8 cellular contexts compared by ENCODE assay signal in genomic region chr9:129175825-129176633, GRCh38. TPM values are rescaled to one million over a fixed set of nuclear protein-coding genes. Genes with fewer than 3 reads are reported as not detected.
DNase-seq lines count a peak whose midpoint lies in the region; ATAC-seq and TF ChIP-seq lines count a peak whose summit lies in the region.

No MANE protein-coding gene starts in this region.

- H3K27ac ChIP-seq in PC-3 (ENCODE audit: low read length), result peak overlapping the region; percentile 68
- peak overlapping the region; percentile 91 to 99 for H3K27ac ChIP-seq in testis

- BruUV-seq in PC-3 (replicated peaks; lab: Mats Ljungman, UMichigan), result no TSS peak

- peak overlapping the region; percentile 90 for H3K4me3 ChIP-seq in PC-3 (ENCODE audit: low read length)
- H3K4me3 ChIP-seq in fibroblast of the aortic adventitia (ENCODE audit: low read depth, low read length), result peak overlapping the region; percentile 87
- H3K4me3 ChIP-seq in testis, result peak overlapping the region; percentile 71 to 81

- CTCF ChIA-PET in PC-3 (lab: Charles Lee), result no interaction called here

- WGBS in testis, 2 donors, result 1 to 2% methylated on average over 41 to 47 of the region's 47 CpGs

- H2AFZ ChIP-seq in PC-3 (ENCODE audit: low read length), result peak overlapping the region; percentile 79

- H3K36me3 ChIP-seq in PC-3 (ENCODE audit: low read depth, low read length) (no peaks in the 10 kb centered on the region), testis (ENCODE audit: low read depth, missing control alignments) (no peaks in the 10 kb centered on the region)

- no peaks in the 10 kb centered on the region for H3K9me2 ChIP-seq in PC-3 (replicated peaks; ENCODE audit: low read length)

- peaks cover 18% of the 10 kb centered on the region for H3K4me1 ChIP-seq in PC-3 (ENCODE audit: insufficient read depth, low read length)
- H3K4me1 ChIP-seq in testis, result peaks cover 35% of the 10 kb centered on the region

- H3K4me3 Mint-ChIP-seq in naive B cell, result peak overlapping the region; percentile 83 to 95 (median 93)

- H3K9me3 Mint-ChIP-seq in naive B cell, result no peaks in the 10 kb centered on the region

- H3K9me3 ChIP-seq in PC-3 (ENCODE audit: low read length) (no peaks in the 10 kb centered on the region), testis (no peaks in the 10 kb centered on the region)

- POLR2A ChIA-PET in PC-3 (lab: Charles Lee; ENCODE audit: unreplicated experiment), result no interaction called here

- intact Hi-C loops in PC-3 (cut with micrococcal nuclease) (loop anchor here (2.0 to 10.0 kb wide), 5 partner anchors 37 to 436 kb away; no protein-coding TSS in a partner anchor), testis (cut with DNase I; ENCODE audit: low total_unique reads) (loop anchor here (10.0 kb wide), 3 partner anchors 79 to 429 kb away; no protein-coding TSS in a partner anchor)

- no peaks in the 10 kb centered on the region for H3K27me3 ChIP-seq in PC-3 (ENCODE audit: low read length)
- no peaks in the 10 kb centered on the region for H3K27me3 ChIP-seq in testis

- H3K79me2 ChIP-seq in PC-3 (ENCODE audit: low read length), result peaks cover 22% of the 10 kb centered on the region

- peak overlapping the region in 3 of 6 donors; percentile 19 to 94 (median 32) for H3K27ac Mint-ChIP-seq in naive B cell

- H3K36me3 Mint-ChIP-seq in naive B cell, result no peaks in the 10 kb centered on the region

- no peaks in the 10 kb centered on the region for H3F3A ChIP-seq in PC-3 (ENCODE audit: low read length, unreplicated experiment)

- TF ChIP-seq CTCF in PC-3 (conservative IDR thresholded peaks at IDR 0.05; ENCODE audit: low read depth, low read length) (no peak), fibroblast of the aortic adventitia (IDR thresholded peaks at IDR 0.05; ENCODE audit: insufficient read depth, low read length) (no peak), testis (IDR thresholded peaks at IDR 0.05) (no peak)

- H4K20me1 ChIP-seq in PC-3 (ENCODE audit: low read length), result no peaks in the 10 kb centered on the region

- DNase-seq in Caki2 (ENCODE audit: low read depth), result peak; percentile 97
- peak; percentile 85 for DNase-seq in PC-3
- peak; percentile 50 for DNase-seq in activated gamma-delta T cell treated with Interleukin-2 at 50 U/mL for 16 hours
- DNase-seq in fibroblast of the aortic adventitia (ENCODE audit: low read depth), result peak; percentile 92
- DNase-seq in naive B cell, result peak; percentile 55
- peak; percentile 84 for DNase-seq in testis

- peaks cover 5 to 19% (median 9%) of the 10 kb centered on the region in 3 donors for H3K4me1 Mint-ChIP-seq in naive B cell

- ATAC-seq in HG03196 (IDR thresholded peaks at IDR 0.05; ENCODE audit: unreplicated experiment) (peak; percentile 21), PC-3 (peak; percentile 23), naive B cell (ENCODE audit: low read depth in 2 of 2) (peak; percentile 8 to 15), GM19328 (IDR thresholded peaks at IDR 0.05; ENCODE audit: unreplicated experiment) (no peak)

- peaks cover 10 to 45% (median 24%) of the 10 kb centered on the region in 3 donors for H3K27me3 Mint-ChIP-seq in naive B cell

- in situ Hi-C loops in Caki2 (cut with HindIII; ENCODE audit: low pct_unique_long_range_greater_than_20kb, low sequenced_read_pairs), result no loop called here

- TF ChIP-seq POLR2A in testis (IDR thresholded peaks at IDR 0.05), result no peak

- H3K4me2 ChIP-seq in PC-3 (ENCODE audit: low read length), result peak overlapping the region; percentile 99

- peak overlapping the region; percentile 87 for H3K9ac ChIP-seq in PC-3 (ENCODE audit: low read length)

RNA-seq across cellular contexts. Expression of gene IER5L, which starts 2.0 kb away (rescaled TPM):
- total RNA-seq in Caki2 (2014; rRNA removed; shearing (Covaris generic); ENCODE audit: low replicate concordance), result 73.3 and 76.4 TPM in 2 replicates
- total RNA-seq in PC-3 (2014; rRNA removed), result 42.8 and 46.1 TPM in 2 replicates
- total RNA-seq in fibroblast of the aortic adventitia (ENCODE audit: low replicate concordance), result 28.0 and 42.0 TPM in 2 replicates
- polyA plus RNA-seq in naive B cell (ENCODE audit: low read depth in 6 of 6), result under 1 TPM in 2 of 6 donors, not detected in 4; 0.09 TPM
- total RNA-seq in testis, result 10 to 100 TPM; 12.6 to 25.4 TPM
- polyA plus RNA-seq in testis (ENCODE audit: insufficient read depth, low read depth, low replicate concordance), result 4.8 TPM
